Comparison of ENCODE assay signal across 15 cellular contexts in the genomic region with DNA sequence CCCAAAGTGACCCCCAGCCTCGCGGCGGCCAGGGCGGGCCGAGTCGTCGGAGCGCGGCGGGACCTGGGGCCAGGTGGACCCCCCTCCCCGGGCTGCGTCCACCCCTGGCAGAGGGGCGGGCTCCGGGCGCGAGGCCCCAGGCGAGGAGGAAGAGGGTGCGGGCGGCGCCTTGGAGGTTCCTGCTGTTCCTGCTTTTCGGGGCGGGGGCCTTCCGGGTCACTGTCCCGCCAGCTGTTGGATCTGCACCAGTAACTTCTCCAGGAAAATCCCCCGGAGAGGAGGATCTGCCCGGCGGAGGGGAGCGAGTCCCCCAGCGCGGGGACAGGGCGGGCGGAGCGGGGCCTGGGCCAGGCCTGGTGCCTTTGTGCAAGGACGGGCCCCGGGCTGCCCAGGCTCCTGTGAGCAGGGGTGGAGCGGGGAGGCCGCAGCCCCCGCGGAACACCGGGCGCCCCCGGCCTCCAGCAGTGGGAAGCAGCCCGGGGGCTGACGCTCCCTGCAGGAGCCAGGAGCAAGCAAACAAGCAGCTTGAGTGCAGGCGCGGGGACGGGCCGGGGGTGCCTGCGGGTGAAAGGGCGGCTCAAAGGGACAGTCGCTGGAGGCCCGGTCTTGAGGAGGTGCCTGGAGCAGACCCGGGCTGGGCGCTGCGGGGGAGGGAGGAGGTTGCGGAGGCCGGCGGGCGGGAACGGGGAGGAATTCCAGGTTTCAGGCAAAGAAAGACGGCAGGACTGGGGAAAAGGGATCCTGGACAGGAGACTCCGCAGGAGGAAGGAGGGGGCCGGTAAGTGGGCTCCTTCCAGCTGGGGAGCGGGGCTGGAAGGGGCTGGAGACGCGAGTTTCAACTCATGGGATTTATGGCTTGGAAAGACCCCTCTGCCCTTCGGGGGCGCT. TPM values are rescaled to one million over a fixed set of nuclear protein-coding genes. Genes with fewer than 3 reads are reported as not detected.
DNase-seq lines count a peak whose midpoint lies in the region; ATAC-seq and TF ChIP-seq lines count a peak whose summit lies in the region.
"Had no signal": no experiment of that assay in that cellular context is flagged by ENCODE, and none has a peak within 500 bp of the region (broad histone marks: within the 10 kb centered on the region; RNA-seq: fewer than 3 reads in every experiment).

No MANE protein-coding gene starts in this region.

- intact Hi-C loops in prostate gland (cut with DNase I): no loop called here

- TF ChIP-seq CTCF in prostate gland (IDR thresholded peaks at IDR 0.05): no peak

- H3K36me3 ChIP-seq in ES-I3 (ENCODE audit: insufficient read depth, low read length): no peaks in the 10 kb centered on the region
- H3K36me3 ChIP-seq in prostate gland: no peaks in the 10 kb centered on the region

- WGBS in prostate gland: 28% methylated on average over 55 of the region's 68 CpGs

- no peaks in the 10 kb centered on the region for H3K9me3 ChIP-seq in ES-I3 (ENCODE audit: control insufficient read depth, insufficient read depth, low read length)
- H3K9me3 ChIP-seq in prostate gland: no peaks in the 10 kb centered on the region

- peak overlapping the region; percentile 0 to 5 for H3K4me3 ChIP-seq in prostate gland
- H3K4me3 ChIP-seq: SK-N-MC had no signal

- peak in 3 of 61 donors; percentile 18 to 61 (median 37) for DNase-seq in caudate nucleus (lab: John Stamatoyannopoulos, UW)
- peak; percentile 69 for DNase-seq in iPS-NIHi7 (ENCODE audit: extremely low spot score)
- no peak for DNase-seq in prostate gland (ENCODE audit: low spot score)
- no peak for DNase-seq in NCI-H1694 treated with DMSO at 0.1 percent for 48 hours (lab: John Stamatoyannopoulos, UW)
- DNase-seq in ACHN: no peak
- no peak for DNase-seq in C1 segment of cervical spinal cord (lab: John Stamatoyannopoulos, UW)
- DNase-seq: AML-193, amniotic stem cell, DND-41, HCEC 1CT, NCI-H1694, NCI-H774 had no signal

- H3K27ac ChIP-seq in caudate nucleus (ENCODE audit: low read depth, low read length) (peak overlapping the region; percentile 58), prostate gland (peak overlapping the region; percentile 14 to 30)
- H3K27ac ChIP-seq: SK-N-MC had no signal

- in situ Hi-C loops in ACHN (cut with HindIII; ENCODE audit: low pct_ligation_motif_present, low pct_unique_long_range_greater_than_20kb, low sequenced_read_pairs): no loop called here

- no peaks in the 10 kb centered on the region for H3K27me3 ChIP-seq in prostate gland (replicated peaks; ENCODE audit: insufficient read depth)

- peaks cover 4% of the 10 kb centered on the region; the same call in 1 of the 2 replicates for H3K4me1 ChIP-seq in ES-I3 (ENCODE audit: insufficient read depth, low read length)
- H3K4me1 ChIP-seq in prostate gland (replicated peaks): no peaks in the 10 kb centered on the region

- ATAC-seq in HG02885 (IDR thresholded peaks at IDR 0.05; ENCODE audit: poor library complexity, unreplicated experiment): no peak

- TF ChIP-seq POLR2A in prostate gland (IDR thresholded peaks at IDR 0.05): no peak

- H3K9ac ChIP-seq in ES-I3 (ENCODE audit: low read depth, low read length): peak overlapping the region; percentile 54

RNA-seq across cellular contexts. Expression of a gene that starts 15.5 kb away (rescaled TPM):
- total RNA-seq in prostate gland: 10 to 100 TPM; 36.5 to 46.4 TPM

RNA-seq across cellular contexts. Expression of a gene that starts 44.2 kb away (rescaled TPM):
- total RNA-seq in prostate gland: 1 to 10 TPM in 1 of 2 donors, under 1 TPM in 1; 0.27 to 2.0 TPM

RNA-seq across cellular contexts. Expression of a gene that starts 54.7 kb away (rescaled TPM):
- 1 to 10 TPM in 1 of 2 donors, not detected in 1; 3.3 TPM for total RNA-seq in prostate gland
